ENCODE assay signal across 11 cellular contexts in the genomic region with DNA sequence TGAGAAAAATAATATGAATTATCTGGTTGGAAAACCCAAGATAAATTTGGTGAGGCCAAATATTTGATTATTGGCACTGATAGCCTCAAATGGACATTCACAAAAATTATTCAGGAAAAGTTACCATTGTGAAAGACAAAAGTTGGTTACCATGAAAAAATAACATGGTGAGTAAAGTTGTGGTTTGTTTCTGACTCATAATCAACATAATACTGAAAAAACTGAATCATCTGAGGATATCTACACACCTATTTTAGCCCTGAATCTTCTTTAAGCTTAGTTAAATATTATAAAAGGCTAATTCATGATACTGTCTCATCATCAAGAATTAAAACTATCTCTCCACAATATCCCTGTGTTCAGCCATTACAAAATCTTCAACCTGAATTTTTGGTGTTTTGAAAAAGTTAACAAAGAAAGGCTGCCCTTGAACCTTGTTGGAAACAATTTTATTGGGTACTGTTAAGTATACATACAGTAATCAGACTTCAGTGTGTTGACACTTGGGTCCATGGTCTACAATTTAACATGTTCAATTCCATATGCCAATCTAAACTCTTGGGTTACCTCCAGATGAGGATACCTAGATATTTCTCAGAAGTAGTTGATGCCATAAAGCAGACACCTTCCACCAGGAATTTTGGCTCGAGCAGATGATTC.
DNase-seq lines count a peak whose midpoint lies in the region; ATAC-seq and TF ChIP-seq lines count a peak whose summit lies in the region.
"Had no signal": no experiment of that assay in that cellular context is flagged by ENCODE, and none has a peak within 500 bp of the region (broad histone marks: within the 10 kb centered on the region; RNA-seq: fewer than 3 reads in every experiment).

No MANE protein-coding gene starts in this region.

- H3K4me1 ChIP-seq in HCT116 (ENCODE audit: control insufficient read depth in 1 of 2, insufficient read depth in 2 of 2, low read length in 2 of 2) = no peaks in the 10 kb centered on the region

- H3K9me3 ChIP-seq in HCT116 (ENCODE audit: control insufficient read depth in 1 of 2, insufficient read depth in 1 of 2, low read depth in 1 of 2, low read length in 2 of 2) = no peaks in the 10 kb centered on the region

- CTCF ChIA-PET in HCT116 (lab: Charles Lee) = no interaction called here
- CTCF ChIA-PET in activated naive CD4-positive, alpha-beta T cell treated with anti-CD3 and anti-CD28 coated beads, Interleukin-2, amount 10 ng/mL, durations not matched to agents 7 days and 5 days (lab: Charles Lee) = no interaction called here

- H3K27ac ChIP-seq in HCT116 (ENCODE audit: low read depth, low read length) = no peak overlapping the region
- H3K27ac ChIP-seq: VCaP had no signal

- no peaks in the 10 kb centered on the region for H3K36me3 ChIP-seq in HCT116 (ENCODE audit: control insufficient read depth in 1 of 2, insufficient read depth in 2 of 2, low read length in 2 of 2)

- no peak overlapping the region for H3K4me3 Mint-ChIP-seq in activated naive CD4-positive, alpha-beta T cell treated with anti-CD3 and anti-CD28 coated beads, Interleukin-2, amount 10 ng/mL, durations not matched to agents 7 days and 5 days

- no peaks in the 10 kb centered on the region for H3K9me2 ChIP-seq in HCT116 (ENCODE audit: insufficient read depth)

- H3K4me3 ChIP-seq in HCT116 (replicated peaks in 1 of 2; ENCODE audit: low read depth in 1 of 2, low read length in 2 of 2) = no peak overlapping the region
- H3K4me3 ChIP-seq: lung had no signal

- no TSS peak for BruUV-seq in HCT116 (replicated peaks; lab: Mats Ljungman, UMichigan)

- TF ChIP-seq POLR2A in HCT116 (IDR thresholded peaks at IDR 0.05; ENCODE audit: borderline replicate concordance, extremely low read depth, insufficient read depth, insufficient read length) = no peak

- no peak overlapping the region for H3K4me2 ChIP-seq in HCT116 (ENCODE audit: low read length)

- peak; percentile 61 for ATAC-seq in GM19043 (IDR thresholded peaks at IDR 0.05; ENCODE audit: low read depth, unreplicated experiment)
- ATAC-seq in HCT116 = no peak
- ATAC-seq in HG03439 (IDR thresholded peaks at IDR 0.05; ENCODE audit: unreplicated experiment) = peak; percentile 76
- ATAC-seq: right cardiac atrium had no signal

- POLR2A ChIA-PET in HCT116 (lab: Charles Lee) = no interaction called here

- H3K79me2 ChIP-seq in HCT116 (ENCODE audit: insufficient read depth, low read length) = no peaks in the 10 kb centered on the region

- H3K9me3 Mint-ChIP-seq in activated naive CD4-positive, alpha-beta T cell treated with anti-CD3 and anti-CD28 coated beads, Interleukin-2, amount 10 ng/mL, durations not matched to agents 7 days and 5 days = no peaks in the 10 kb centered on the region

- intact Hi-C loops in HCT116 (cut with micrococcal nuclease) = no loop called here

- H4K20me1 ChIP-seq in HCT116 (ENCODE audit: insufficient read depth) = no peaks in the 10 kb centered on the region

- no peak for TF ChIP-seq CTCF in HCT116 (IDR thresholded peaks at IDR 0.05 in 2 of 3, conservative IDR thresholded peaks at IDR 0.05 in 1 of 3; ENCODE audit: borderline replicate concordance in 1 of 3, insufficient read depth in 1 of 3, low read depth in 2 of 3, low read length in 2 of 3)

- no peaks in the 10 kb centered on the region for H3K27me3 Mint-ChIP-seq in activated naive CD4-positive, alpha-beta T cell treated with anti-CD3 and anti-CD28 coated beads, Interleukin-2, amount 10 ng/mL, durations not matched to agents 7 days and 5 days

- no peak for TF ChIP-seq RAD21 in HCT116 (IDR thresholded peaks at IDR 0.05; ENCODE audit: low read depth)

- DNase-seq in HCT116 (ENCODE audit: low read depth, low spot score) (no peak), glomerular visceral epithelial cell (ENCODE audit: extremely low spot score) (peak; percentile 30), DMS153 treated with DMSO at 0.1 percent for 48 hours (lab: John Stamatoyannopoulos, UW; ENCODE audit: unreplicated experiment) (no peak), T1000 (lab: John Stamatoyannopoulos, UW) (no peak)
- DNase-seq in activated naive CD4-positive, alpha-beta T cell treated with anti-CD3 and anti-CD28 coated beads, Interleukin-2, amount 10 ng/mL, durations not matched to agents 7 days and 5 days = no peak
- DNase-seq: DMS79 treated with DMSO at 0.1 percent for 48 hours, right cardiac atrium had no signal

- RAD21 ChIA-PET in HCT116 (lab: Charles Lee; ENCODE audit: low non-redundant PET in 1 of 2, low total read pairs in 2 of 2, uncharacterized antibody in 2 of 2, unreplicated experiment in 2 of 2) = no interaction called here

- H3K36me3 Mint-ChIP-seq in activated naive CD4-positive, alpha-beta T cell treated with anti-CD3 and anti-CD28 coated beads, Interleukin-2, amount 10 ng/mL, durations not matched to agents 7 days and 5 days = no peaks in the 10 kb centered on the region

- H3K9ac ChIP-seq in HCT116 (ENCODE audit: low read length) = no peak overlapping the region

- no peak overlapping the region for H3K27ac Mint-ChIP-seq in activated naive CD4-positive, alpha-beta T cell treated with anti-CD3 and anti-CD28 coated beads, Interleukin-2, amount 10 ng/mL, durations not matched to agents 7 days and 5 days

- H3K4me1 Mint-ChIP-seq in activated naive CD4-positive, alpha-beta T cell treated with anti-CD3 and anti-CD28 coated beads, Interleukin-2, amount 10 ng/mL, durations not matched to agents 7 days and 5 days = no peaks in the 10 kb centered on the region

- H3K27me3 ChIP-seq in HCT116 (ENCODE audit: insufficient read depth, low read length) = no peaks in the 10 kb centered on the region

- H2AFZ ChIP-seq in HCT116 (ENCODE audit: low read depth, low read length, poor library complexity, severe bottlenecking) = no peak overlapping the region

TF ChIP-seq in HCT116, 20 proteins besides CTCF, POLR2A, EP300 and RAD21:
- TF ChIP-seq, protein P1, sequence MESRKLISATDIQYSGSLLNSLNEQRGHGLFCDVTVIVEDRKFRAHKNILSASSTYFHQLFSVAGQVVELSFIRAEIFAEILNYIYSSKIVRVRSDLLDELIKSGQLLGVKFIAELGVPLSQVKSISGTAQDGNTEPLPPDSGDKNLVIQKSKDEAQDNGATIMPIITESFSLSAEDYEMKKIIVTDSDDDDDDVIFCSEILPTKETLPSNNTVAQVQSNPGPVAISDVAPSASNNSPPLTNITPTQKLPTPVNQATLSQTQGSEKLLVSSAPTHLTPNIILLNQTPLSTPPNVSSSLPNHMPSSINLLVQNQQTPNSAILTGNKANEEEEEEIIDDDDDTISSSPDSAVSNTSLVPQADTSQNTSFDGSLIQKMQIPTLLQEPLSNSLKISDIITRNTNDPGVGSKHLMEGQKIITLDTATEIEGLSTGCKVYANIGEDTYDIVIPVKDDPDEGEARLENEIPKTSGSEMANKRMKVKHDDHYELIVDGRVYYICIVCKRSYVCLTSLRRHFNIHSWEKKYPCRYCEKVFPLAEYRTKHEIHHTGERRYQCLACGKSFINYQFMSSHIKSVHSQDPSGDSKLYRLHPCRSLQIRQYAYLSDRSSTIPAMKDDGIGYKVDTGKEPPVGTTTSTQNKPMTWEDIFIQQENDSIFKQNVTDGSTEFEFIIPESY (IDR thresholded peaks at IDR 0.05; ENCODE audit: extremely low read depth, insufficient replicate concordance, low read length) = no peak
- peak; percentile 43; the same call in 1 of the 2 replicates for TF ChIP-seq FOSL1 (IDR thresholded peaks at IDR 0.05; ENCODE audit: low read depth)
